ENCODE assay signal across 33 cellular contexts in the genomic region with DNA sequence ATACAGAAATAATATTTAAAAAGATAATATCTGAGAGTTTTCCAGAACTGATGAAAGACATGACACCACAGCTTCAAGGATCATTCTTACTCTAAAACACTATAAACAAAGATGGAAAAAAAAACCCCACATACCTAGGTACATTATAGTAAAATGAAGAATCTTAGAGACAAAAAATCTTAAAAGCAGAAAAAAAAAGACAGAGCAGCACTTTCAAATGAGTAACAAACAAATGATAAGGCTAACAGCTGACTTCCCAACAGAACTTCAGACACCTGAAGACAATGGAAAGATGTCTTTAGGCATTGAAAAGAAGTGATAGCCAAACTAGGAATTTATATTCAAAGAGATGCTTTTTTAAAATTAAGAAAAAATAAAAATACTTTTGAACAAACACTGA.
"Had no signal": no experiment of that assay in that cellular context is flagged by ENCODE, and none has a peak within 500 bp of the region (broad histone marks: within the 10 kb centered on the region; RNA-seq: fewer than 3 reads in every experiment).

No MANE protein-coding gene starts in this region.

- H3K9me3 ChIP-seq: body of pancreas, colonic mucosa, gastroesophageal sphincter had no signal

- H3K27ac Mint-ChIP-seq: activated CD4-positive, alpha-beta memory T cell treated with anti-CD3 and anti-CD28 coated beads for 36 hours; activated CD4-positive, alpha-beta T cell treated with anti-CD3 and anti-CD28 coated beads for 36 hours; activated CD4-positive, alpha-beta T cell treated with anti-CD3 and anti-CD28 coated beads, Interleukin-2, amount 10 ng/mL, durations not matched to agents 24 days and 14 days; activated CD8-positive, alpha-beta memory T cell treated with anti-CD3 and anti-CD28 coated beads, Interleukin-2, amount 10 ng/mL, durations not matched to agents 7 days and 5 days; activated CD8-positive, alpha-beta T cell treated with anti-CD3 and anti-CD28 coated beads, Interleukin-2, amount 10 ng/mL, durations not matched to agents 7 days and 5 days; activated naive CD4-positive, alpha-beta T cell treated with anti-CD3 and anti-CD28 coated beads for 36 hours; activated naive CD4-positive, alpha-beta T cell treated with anti-CD3 and anti-CD28 coated beads, Interleukin-2, amount 50 U/mL, for 24 hours; activated naive CD8-positive, alpha-beta T cell treated with anti-CD3 and anti-CD28 coated beads for 36 hours; activated naive CD8-positive, alpha-beta T cell treated with anti-CD3 and anti-CD28 coated beads, Interleukin-2, amount 50 U/mL, for 24 hours; activated T-helper 1 cell treated with anti-CD3 and anti-CD28 coated beads, Interleukin-12 subunit alpha, Interleukin-12 subunit beta, Interleukin-2, Interleukin-4 antibody, amounts not matched to agents 30 ng/mL and 10 ng/mL and 1 ng/mL, durations not matched to agents 14 hours and 24 hours and 36 hours; activated T-helper 2 cell treated with anti-CD3 and anti-CD28 coated beads, Interferon-gamma antibody, Interleukin-2, Interleukin-4, amounts not matched to agents 10 μg/mL and 5 μg/mL and 100 μg/mL, durations not matched to agents 14 hours and 24 hours and 36 hours; T-helper 1 cell treated with Interleukin-12 subunit alpha and Interleukin-12 subunit beta and Interleukin-4 antibody, amounts not matched to agents 30 μg/mL and 1 μg/mL, for 36 hours; T-helper 2 cell treated with Interferon-gamma antibody and Interleukin-4, amounts not matched to agents 5 μg/mL and 100 μg/mL, for 36 hours had no signal

- H3K27ac ChIP-seq: adrenal gland, body of pancreas, colonic mucosa, epithelial cell of prostate, esophagus squamous epithelium, gastroesophageal sphincter, heart right ventricle, WERI-Rb-1 had no signal

- H3K4me1 Mint-ChIP-seq: activated CD4-positive, alpha-beta T cell treated with anti-CD3 and anti-CD28 coated beads for 36 hours; activated CD4-positive, alpha-beta T cell treated with anti-CD3 and anti-CD28 coated beads, Interleukin-2, amount 10 ng/mL, durations not matched to agents 24 days and 14 days; activated CD8-positive, alpha-beta memory T cell treated with anti-CD3 and anti-CD28 coated beads, Interleukin-2, amount 10 ng/mL, durations not matched to agents 7 days and 5 days; activated naive CD4-positive, alpha-beta T cell treated with anti-CD3 and anti-CD28 coated beads, Interleukin-2, amount 50 U/mL, for 24 hours; activated naive CD8-positive, alpha-beta T cell treated with anti-CD3 and anti-CD28 coated beads for 36 hours; activated naive CD8-positive, alpha-beta T cell treated with anti-CD3 and anti-CD28 coated beads, Interleukin-2, amount 50 U/mL, for 24 hours had no signal

- ATAC-seq: activated CD4-positive, alpha-beta T cell treated with anti-CD3 and anti-CD28 coated beads for 36 hours; activated CD8-positive, alpha-beta memory T cell treated with anti-CD3 and anti-CD28 coated beads, Interleukin-2, amount 10 ng/mL, durations not matched to agents 7 days and 5 days; activated CD8-positive, alpha-beta T cell treated with anti-CD3 and anti-CD28 coated beads, Interleukin-2, amount 10 ng/mL, durations not matched to agents 7 days and 5 days; activated naive CD8-positive, alpha-beta T cell treated with anti-CD3 and anti-CD28 coated beads, Interleukin-2, amount 50 U/mL, for 24 hours; body of pancreas; gastroesophageal sphincter; heart right ventricle had no signal

- H3K4me3 Mint-ChIP-seq: activated CD4-positive, alpha-beta memory T cell treated with anti-CD3 and anti-CD28 coated beads for 36 hours; activated CD4-positive, alpha-beta T cell treated with anti-CD3 and anti-CD28 coated beads for 36 hours; activated CD4-positive, alpha-beta T cell treated with anti-CD3 and anti-CD28 coated beads, Interleukin-2, amount 10 ng/mL, durations not matched to agents 24 days and 14 days; activated CD8-positive, alpha-beta memory T cell treated with anti-CD3 and anti-CD28 coated beads, Interleukin-2, amount 10 ng/mL, durations not matched to agents 7 days and 5 days; activated CD8-positive, alpha-beta T cell treated with anti-CD3 and anti-CD28 coated beads, Interleukin-2, amount 10 ng/mL, durations not matched to agents 7 days and 5 days; activated naive CD4-positive, alpha-beta T cell treated with anti-CD3 and anti-CD28 coated beads for 36 hours; activated naive CD4-positive, alpha-beta T cell treated with anti-CD3 and anti-CD28 coated beads, Interleukin-2, amount 50 U/mL, for 24 hours; activated naive CD8-positive, alpha-beta T cell treated with anti-CD3 and anti-CD28 coated beads for 36 hours; activated naive CD8-positive, alpha-beta T cell treated with anti-CD3 and anti-CD28 coated beads, Interleukin-2, amount 50 U/mL, for 24 hours; activated T-helper 1 cell treated with anti-CD3 and anti-CD28 coated beads, Interleukin-12 subunit alpha, Interleukin-12 subunit beta, Interleukin-2, Interleukin-4 antibody, amounts not matched to agents 30 ng/mL and 10 ng/mL and 1 ng/mL, durations not matched to agents 14 hours and 24 hours and 36 hours; T-helper 1 cell treated with Interleukin-12 subunit alpha and Interleukin-12 subunit beta and Interleukin-4 antibody, amounts not matched to agents 30 μg/mL and 1 μg/mL, for 36 hours; T-helper 2 cell treated with Interferon-gamma antibody and Interleukin-4, amounts not matched to agents 5 μg/mL and 100 μg/mL, for 36 hours had no signal

- H3K27me3 Mint-ChIP-seq: activated CD4-positive, alpha-beta T cell treated with anti-CD3 and anti-CD28 coated beads for 36 hours had no signal

- H3K27me3 ChIP-seq: adrenal gland, body of pancreas, colonic mucosa, esophagus squamous epithelium, gastroesophageal sphincter, heart right ventricle had no signal

- DNase-seq: activated CD4-positive, alpha-beta memory T cell treated with anti-CD3 and anti-CD28 coated beads for 36 hours; activated CD4-positive, alpha-beta T cell treated with anti-CD3 and anti-CD28 coated beads for 36 hours; activated CD4-positive, alpha-beta T cell treated with anti-CD3 and anti-CD28 coated beads, Interleukin-2, amount 10 ng/mL, durations not matched to agents 24 days and 14 days; activated CD4-positive, CD25-positive, alpha-beta regulatory T cell; activated CD4-positive, CD25-positive, alpha-beta regulatory T cell treated with anti-CD3 and anti-CD28 coated beads, Interleukin-2, amount 50 U/mL, for 72 hours; activated CD8-positive, alpha-beta memory T cell treated with anti-CD3 and anti-CD28 coated beads, Interleukin-2, amount 10 ng/mL, durations not matched to agents 7 days and 5 days; activated CD8-positive, alpha-beta memory T cell treated with anti-CD3 and anti-CD28 coated beads, Interleukin-2, amount 50 U/mL, for 4 hours; activated CD8-positive, alpha-beta T cell treated with anti-CD3 and anti-CD28 coated beads, Interleukin-2, amount 10 ng/mL, durations not matched to agents 7 days and 5 days; activated effector memory CD4-positive, alpha-beta T cell treated with anti-CD3 and anti-CD28 coated beads, Interleukin-2, amount 50 U/mL, for 16 hours; activated naive CD4-positive, alpha-beta T cell treated with anti-CD3 and anti-CD28 coated beads for 36 hours; activated naive CD8-positive, alpha-beta T cell treated with anti-CD3 and anti-CD28 coated beads for 36 hours; activated naive CD8-positive, alpha-beta T cell treated with anti-CD3 and anti-CD28 coated beads, Interleukin-2, amount 50 U/mL, for 24 hours; activated T-cell treated with anti-CD3 and anti-CD28 coated beads, Interleukin-2, amount 50 U/mL, for 1 hour; activated T-cell treated with anti-CD3 and anti-CD28 coated beads, Interleukin-2, amount 50 U/mL, for 48 hours; adrenal gland; amygdala; aorta; body of pancreas; caudate nucleus; colonic mucosa; effector CD8-positive, alpha-beta T cell; esophagus squamous epithelium; foreskin melanocyte; heart right ventricle; T1000; WERI-Rb-1 had no signal

- H3K4me1 ChIP-seq: adrenal gland, body of pancreas, colonic mucosa, esophagus squamous epithelium, gastroesophageal sphincter, heart right ventricle had no signal

- H3K36me3 ChIP-seq: adrenal gland, colonic mucosa, esophagus squamous epithelium, gastroesophageal sphincter, heart right ventricle, WERI-Rb-1 had no signal

- H3K36me3 Mint-ChIP-seq: activated CD4-positive, alpha-beta memory T cell treated with anti-CD3 and anti-CD28 coated beads for 36 hours; activated CD8-positive, alpha-beta memory T cell treated with anti-CD3 and anti-CD28 coated beads, Interleukin-2, amount 10 ng/mL, durations not matched to agents 7 days and 5 days; activated naive CD8-positive, alpha-beta T cell treated with anti-CD3 and anti-CD28 coated beads for 36 hours had no signal

- H3K4me3 ChIP-seq: adrenal gland, body of pancreas, colonic mucosa, esophagus squamous epithelium, gastroesophageal sphincter, heart right ventricle had no signal
